Comparison of ENCODE assay signal across 15 cellular contexts in the genomic region with DNA sequence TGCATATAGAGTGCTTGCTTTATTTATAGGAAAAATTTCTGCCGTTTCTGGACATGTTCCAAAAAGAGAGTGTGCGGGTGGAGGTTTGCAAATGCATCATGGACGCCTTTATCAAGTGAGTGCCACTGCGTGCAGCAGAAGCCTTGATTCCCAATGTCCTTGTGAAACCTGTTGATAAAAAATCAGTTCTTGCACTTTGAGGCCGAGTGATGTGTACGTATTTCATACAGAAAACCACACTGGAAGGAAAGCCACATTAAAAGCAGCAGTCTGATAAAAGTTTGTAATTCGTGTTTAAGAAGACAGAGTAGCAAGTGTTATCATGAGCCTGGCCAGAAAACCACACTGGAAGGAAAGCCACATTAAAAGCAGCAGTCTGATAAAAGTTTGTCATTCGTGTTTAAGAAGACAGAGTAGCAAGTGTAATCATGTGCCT.
DNase-seq lines count a peak whose midpoint lies in the region; ATAC-seq lines count a peak whose summit lies in the region.
"Had no signal": no experiment of that assay in that cellular context is flagged by ENCODE, and none has a peak within 500 bp of the region (broad histone marks: within the 10 kb centered on the region; RNA-seq: fewer than 3 reads in every experiment).

No MANE protein-coding gene starts in this region.

- intact Hi-C loops in activated naive CD4-positive, alpha-beta T cell treated with anti-CD3 and anti-CD28 coated beads for 36 hours (cut with micrococcal nuclease): no loop called here

- POLR2A ChIA-PET in naive thymus-derived CD8-positive, alpha-beta T cell (lab: Charles Lee): no interaction called here

- H3K4me3 Mint-ChIP-seq in activated naive CD4-positive, alpha-beta T cell treated with anti-CD3 and anti-CD28 coated beads, Interleukin-2, amount 10 ng/mL, durations not matched to agents 7 days and 5 days: no peak overlapping the region
- no peak overlapping the region for H3K4me3 Mint-ChIP-seq in activated naive CD4-positive, alpha-beta T cell treated with anti-CD3 and anti-CD28 coated beads for 36 hours
- no peak overlapping the region for H3K4me3 Mint-ChIP-seq in activated naive CD8-positive, alpha-beta T cell treated with anti-CD3 and anti-CD28 coated beads, Interleukin-2, amount 50 U/mL, for 24 hours
- peak overlapping the region in 9 of 10 donors; percentile 4 to 59 (median 30) for H3K4me3 Mint-ChIP-seq in naive thymus-derived CD8-positive, alpha-beta T cell
- H3K4me3 Mint-ChIP-seq: mesothelial cell of epicardium, neural progenitor cell had no signal

- H3K27ac Mint-ChIP-seq in activated naive CD4-positive, alpha-beta T cell treated with anti-CD3 and anti-CD28 coated beads, Interleukin-2, amount 10 ng/mL, durations not matched to agents 7 days and 5 days: peak overlapping the region; percentile 34
- H3K27ac Mint-ChIP-seq in activated naive CD4-positive, alpha-beta T cell treated with anti-CD3 and anti-CD28 coated beads for 36 hours: no peak overlapping the region
- H3K27ac Mint-ChIP-seq in activated naive CD8-positive, alpha-beta T cell treated with anti-CD3 and anti-CD28 coated beads, Interleukin-2, amount 50 U/mL, for 24 hours: no peak overlapping the region
- peak overlapping the region in 9 of 10 donors; percentile 2 to 81 (median 64) for H3K27ac Mint-ChIP-seq in naive thymus-derived CD8-positive, alpha-beta T cell
- H3K27ac Mint-ChIP-seq: mesothelial cell of epicardium, neural progenitor cell had no signal

- peaks cover 13% of the 10 kb centered on the region for H3K4me1 Mint-ChIP-seq in activated naive CD4-positive, alpha-beta T cell treated with anti-CD3 and anti-CD28 coated beads, Interleukin-2, amount 10 ng/mL, durations not matched to agents 7 days and 5 days
- H3K4me1 Mint-ChIP-seq in activated naive CD4-positive, alpha-beta T cell treated with anti-CD3 and anti-CD28 coated beads for 36 hours (ENCODE audit: low read depth): peaks cover 20% of the 10 kb centered on the region
- peaks cover 20% of the 10 kb centered on the region for H3K4me1 Mint-ChIP-seq in activated naive CD8-positive, alpha-beta T cell treated with anti-CD3 and anti-CD28 coated beads, Interleukin-2, amount 50 U/mL, for 24 hours
- peaks cover 5 to 14% (median 13%) of the 10 kb centered on the region in 4 donors for H3K4me1 Mint-ChIP-seq in naive thymus-derived CD8-positive, alpha-beta T cell

- DNase-seq in activated naive CD4-positive, alpha-beta T cell treated with anti-CD3 and anti-CD28 coated beads, Interleukin-2, amount 10 ng/mL, durations not matched to agents 7 days and 5 days: peak; percentile 36
- no peak for DNase-seq in activated naive CD4-positive, alpha-beta T cell treated with anti-CD3 and anti-CD28 coated beads for 36 hours
- DNase-seq in SK-MEL-5 (ENCODE audit: low read depth, low spot score): peak; percentile 59
- DNase-seq in activated naive CD8-positive, alpha-beta T cell treated with anti-CD3 and anti-CD28 coated beads, Interleukin-2, amount 50 U/mL, for 24 hours: no peak
- peak in 6 of 10 donors; percentile 8 to 65 (median 26) for DNase-seq in naive thymus-derived CD8-positive, alpha-beta T cell
- no peak for DNase-seq in RKO (ENCODE audit: low spot score)
- no peak for DNase-seq in stimulated activated CD4-positive, alpha-beta T cell treated with anti-CD3 and anti-CD28 coated beads, Interleukin-12 subunit alpha, Interleukin-12 subunit beta, amount 100 ng/mL, for 4 hours
- DNase-seq: ACHN, activated gamma-delta T cell treated with Interleukin-2 at 50 U/mL for 16 hours, brain microvascular endothelial cell, head of caudate nucleus, NCI-H1417 treated with DMSO at 0.1 percent for 48 hours had no signal

- CTCF ChIA-PET in activated naive CD4-positive, alpha-beta T cell treated with anti-CD3 and anti-CD28 coated beads, Interleukin-2, amount 10 ng/mL, durations not matched to agents 7 days and 5 days (lab: Charles Lee): no interaction called here
- CTCF ChIA-PET in activated naive CD4-positive, alpha-beta T cell treated with anti-CD3 and anti-CD28 coated beads for 36 hours (lab: Charles Lee): interaction anchor here (2.4 kb wide), 1 partner anchor 247 kb away, joined by 5 read pairs; no protein-coding TSS in a partner anchor

- in situ Hi-C loops in SK-MEL-5 (cut with HindIII; ENCODE audit: low pct_unique_long_range_greater_than_20kb, low sequenced_read_pairs): no loop called here

- no peaks in the 10 kb centered on the region for H3K9me3 Mint-ChIP-seq in activated naive CD4-positive, alpha-beta T cell treated with anti-CD3 and anti-CD28 coated beads, Interleukin-2, amount 10 ng/mL, durations not matched to agents 7 days and 5 days
- H3K9me3 Mint-ChIP-seq in activated naive CD4-positive, alpha-beta T cell treated with anti-CD3 and anti-CD28 coated beads for 36 hours: no peaks in the 10 kb centered on the region
- no peaks in the 10 kb centered on the region for H3K9me3 Mint-ChIP-seq in activated naive CD8-positive, alpha-beta T cell treated with anti-CD3 and anti-CD28 coated beads, Interleukin-2, amount 50 U/mL, for 24 hours
- no peaks in the 10 kb centered on the region for H3K9me3 Mint-ChIP-seq in naive thymus-derived CD8-positive, alpha-beta T cell
- H3K9me3 Mint-ChIP-seq: mesothelial cell of epicardium, neural progenitor cell had no signal

- H3K27me3 Mint-ChIP-seq in activated naive CD4-positive, alpha-beta T cell treated with anti-CD3 and anti-CD28 coated beads, Interleukin-2, amount 10 ng/mL, durations not matched to agents 7 days and 5 days: no peaks in the 10 kb centered on the region
- no peaks in the 10 kb centered on the region for H3K27me3 Mint-ChIP-seq in activated naive CD4-positive, alpha-beta T cell treated with anti-CD3 and anti-CD28 coated beads for 36 hours (ENCODE audit: low read depth)
- no peaks in the 10 kb centered on the region for H3K27me3 Mint-ChIP-seq in activated naive CD8-positive, alpha-beta T cell treated with anti-CD3 and anti-CD28 coated beads, Interleukin-2, amount 50 U/mL, for 24 hours
- no peaks in the 10 kb centered on the region for H3K27me3 Mint-ChIP-seq in naive thymus-derived CD8-positive, alpha-beta T cell

- H3K36me3 Mint-ChIP-seq in activated naive CD4-positive, alpha-beta T cell treated with anti-CD3 and anti-CD28 coated beads, Interleukin-2, amount 10 ng/mL, durations not matched to agents 7 days and 5 days: peaks cover 40% of the 10 kb centered on the region
- peaks cover 16% of the 10 kb centered on the region for H3K36me3 Mint-ChIP-seq in activated naive CD4-positive, alpha-beta T cell treated with anti-CD3 and anti-CD28 coated beads for 36 hours (ENCODE audit: low read depth)
- peaks cover 29% of the 10 kb centered on the region for H3K36me3 Mint-ChIP-seq in activated naive CD8-positive, alpha-beta T cell treated with anti-CD3 and anti-CD28 coated beads, Interleukin-2, amount 50 U/mL, for 24 hours (ENCODE audit: low read depth)
- peaks cover 0 to 48% (median 20%) of the 10 kb centered on the region in 3 donors for H3K36me3 Mint-ChIP-seq in naive thymus-derived CD8-positive, alpha-beta T cell

- ATAC-seq in activated naive CD8-positive, alpha-beta T cell treated with anti-CD3 and anti-CD28 coated beads, Interleukin-2, amount 50 U/mL, for 24 hours: peak; percentile 54
- ATAC-seq in naive thymus-derived CD8-positive, alpha-beta T cell: peak; percentile 79 to 92
- ATAC-seq in HG02588 (IDR thresholded peaks at IDR 0.05; ENCODE audit: unreplicated experiment): no peak

Comparison
In these comparisons a context has a peak if more than half of its experiments do, and no peak if none do; other contexts are left out.
1. DNase-seq: peak in activated naive CD4-positive, alpha-beta T cell treated with anti-CD3 and anti-CD28 coated beads, Interleukin-2, amount 10 ng/mL, durations not matched to agents 7 days and 5 days (single experiment), SK-MEL-5 (single experiment) and naive thymus-derived CD8-positive, alpha-beta T cell (6 of 10); none in activated naive CD4-positive, alpha-beta T cell treated with anti-CD3 and anti-CD28 coated beads for 36 hours (single experiment), activated naive CD8-positive, alpha-beta T cell treated with anti-CD3 and anti-CD28 coated beads, Interleukin-2, amount 50 U/mL, for 24 hours (single experiment), RKO (single experiment) and stimulated activated CD4-positive, alpha-beta T cell treated with anti-CD3 and anti-CD28 coated beads, Interleukin-12 subunit alpha, Interleukin-12 subunit beta, amount 100 ng/mL, for 4 hours (single experiment).
2. H3K27ac Mint-ChIP-seq: peak in activated naive CD4-positive, alpha-beta T cell treated with anti-CD3 and anti-CD28 coated beads, Interleukin-2, amount 10 ng/mL, durations not matched to agents 7 days and 5 days (single experiment) and naive thymus-derived CD8-positive, alpha-beta T cell (9 of 10); none in activated naive CD4-positive, alpha-beta T cell treated with anti-CD3 and anti-CD28 coated beads for 36 hours (single experiment) and activated naive CD8-positive, alpha-beta T cell treated with anti-CD3 and anti-CD28 coated beads, Interleukin-2, amount 50 U/mL, for 24 hours (single experiment).
3. H3K4me3 Mint-ChIP-seq: peak in naive thymus-derived CD8-positive, alpha-beta T cell (9 of 10); none in activated naive CD4-positive, alpha-beta T cell treated with anti-CD3 and anti-CD28 coated beads, Interleukin-2, amount 10 ng/mL, durations not matched to agents 7 days and 5 days (single experiment), activated naive CD4-positive, alpha-beta T cell treated with anti-CD3 and anti-CD28 coated beads for 36 hours (single experiment) and activated naive CD8-positive, alpha-beta T cell treated with anti-CD3 and anti-CD28 coated beads, Interleukin-2, amount 50 U/mL, for 24 hours (single experiment).